In genomic region chr4:155929833-155930232, GRCh38 we compare ENCODE assay signal across 19 cellular contexts. TPM values are rescaled to one million over a fixed set of nuclear protein-coding genes. Genes with fewer than 3 reads are reported as not detected.
"Had no signal": no experiment of that assay in that cellular context is flagged by ENCODE, and none has a peak within 500 bp of the region (broad histone marks: within the 10 kb centered on the region; RNA-seq: fewer than 3 reads in every experiment).

No MANE protein-coding gene starts in this region.

- H3K4me1 ChIP-seq: colonic mucosa, gastroesophageal sphincter, heart right ventricle, right atrium auricular region, transverse colon had no signal

- H3K9me3 ChIP-seq: colonic mucosa, gastroesophageal sphincter, right atrium auricular region, transverse colon had no signal

- H3K4me3 ChIP-seq: colonic mucosa, gastroesophageal sphincter, heart right ventricle, right atrium auricular region, transverse colon had no signal

- DNase-seq: activated CD4-positive, alpha-beta T cell treated with anti-CD3 and anti-CD28 coated beads, Interleukin-2, amount 10 ng/mL, durations not matched to agents 24 days and 14 days; activated CD4-positive, CD25-positive, alpha-beta regulatory T cell; activated CD8-positive, alpha-beta memory T cell treated with anti-CD3 and anti-CD28 coated beads, Interleukin-2, amount 50 U/mL, for 48 hours; activated gamma-delta T cell; activated T-cell treated with anti-CD3 and anti-CD28 coated beads, Interleukin-2, amount 50 U/mL, for 72 hours; amygdala; central memory CD4-positive, alpha-beta T cell; colonic mucosa; heart right ventricle; nephron progenitor cell; stimulated activated CD4-positive, alpha-beta T cell treated with anti-CD3 and anti-CD28 coated beads, Interleukin-4, amount 100 ng/mL, for 24 hours; stimulated activated naive CD4-positive, alpha-beta T cell treated with Interleukin-2 at 50 U/mL for 16 hours; transverse colon had no signal

- H3K4me1 Mint-ChIP-seq: activated CD4-positive, alpha-beta T cell treated with anti-CD3 and anti-CD28 coated beads, Interleukin-2, amount 10 ng/mL, durations not matched to agents 24 days and 14 days; brain had no signal

- H3K27ac ChIP-seq: colonic mucosa, gastroesophageal sphincter, heart right ventricle, right atrium auricular region, transverse colon had no signal

- H3K27ac Mint-ChIP-seq: activated CD4-positive, alpha-beta T cell treated with anti-CD3 and anti-CD28 coated beads, Interleukin-2, amount 10 ng/mL, durations not matched to agents 24 days and 14 days; activated naive CD8-positive, alpha-beta T cell; activated T-cell treated with anti-CD3 and anti-CD28 coated beads, Interleukin-2, amount 50 U/mL, for 72 hours; brain; nephron progenitor cell; progenitor cell of endocrine pancreas had no signal

- ATAC-seq: activated T-cell treated with anti-CD3 and anti-CD28 coated beads, Interleukin-2, amount 50 U/mL, for 72 hours; gastroesophageal sphincter; heart right ventricle had no signal

- H3K4me3 Mint-ChIP-seq: activated CD4-positive, alpha-beta T cell treated with anti-CD3 and anti-CD28 coated beads, Interleukin-2, amount 10 ng/mL, durations not matched to agents 24 days and 14 days; activated naive CD8-positive, alpha-beta T cell; activated T-cell treated with anti-CD3 and anti-CD28 coated beads, Interleukin-2, amount 50 U/mL, for 72 hours; brain; nephron progenitor cell had no signal

- H3K27me3 Mint-ChIP-seq: activated CD4-positive, alpha-beta T cell treated with anti-CD3 and anti-CD28 coated beads, Interleukin-2, amount 10 ng/mL, durations not matched to agents 24 days and 14 days; activated naive CD8-positive, alpha-beta T cell; brain; progenitor cell of endocrine pancreas had no signal

- H3K36me3 ChIP-seq: colonic mucosa had no signal

- H3K9me3 Mint-ChIP-seq: activated CD4-positive, alpha-beta T cell treated with anti-CD3 and anti-CD28 coated beads, Interleukin-2, amount 10 ng/mL, durations not matched to agents 24 days and 14 days had no signal

RNA-seq across cellular contexts. Expression of gene TDO2, which starts 26.3 kb away (rescaled TPM):
- total RNA-seq: activated CD4-positive, alpha-beta T cell treated with anti-CD3 and anti-CD28 coated beads, Interleukin-2, amount 10 ng/mL, durations not matched to agents 24 days and 14 days; right atrium auricular region; skeletal muscle tissue had no signal
